ENCODE assay signal across 8 cellular contexts in genomic region chr20:46699651-46700359, GRCh38. TPM values are rescaled to one million over a fixed set of nuclear protein-coding genes. Genes with fewer than 3 reads are reported as not detected.
DNase-seq lines count a peak whose midpoint lies in the region; ATAC-seq, FAIRE-seq and TF ChIP-seq lines count a peak whose summit lies in the region.

No MANE protein-coding gene starts in this region.

- FAIRE-seq in HepG2 (lab: Jason Lieb, UNC): peak; percentile 76

- H3K9ac ChIP-seq in adipocyte (ENCODE audit: low read length): no peak overlapping the region
- H3K9ac ChIP-seq in HepG2 (ENCODE audit: insufficient read depth, low read depth, low read length): no peak overlapping the region

- peak; percentile 83 for ATAC-seq in HepG2
- no peak for ATAC-seq in HG03095 (IDR thresholded peaks at IDR 0.05; ENCODE audit: unreplicated experiment)
- no peak for ATAC-seq in GM18511 (IDR thresholded peaks at IDR 0.05; ENCODE audit: unreplicated experiment)
- no peak for ATAC-seq in GM21423 (IDR thresholded peaks at IDR 0.05; ENCODE audit: unreplicated experiment)

- TF ChIP-seq CTCF in LNCaP clone FGC (IDR thresholded peaks at IDR 0.05; ENCODE audit: control insufficient read depth, extremely low read depth, insufficient read depth) (peak; percentile 52), HepG2 (CRISPR knock-in tag; IDR thresholded peaks at IDR 0.05) (peak; percentile 96)

- H3K79me2 ChIP-seq in HepG2 (ENCODE audit: insufficient read depth, low read length): no peaks in the 10 kb centered on the region

- H3K27me3 ChIP-seq in adipocyte (replicated peaks; ENCODE audit: control insufficient read depth, insufficient read depth, low read length) (no peaks in the 10 kb centered on the region), HepG2 (ENCODE audit: control insufficient read depth in 1 of 2, insufficient read depth in 2 of 2, low read length in 2 of 2) (no peaks in the 10 kb centered on the region)

- TF ChIP-seq RAD21 in HepG2 (CRISPR knock-in tag; IDR thresholded peaks at IDR 0.05): peak; percentile 92

- POLR2A ChIA-PET in HepG2 (lab: Yijun Ruan, JAX): no interaction called here

- BruUV-seq in HepG2 (replicated peaks; lab: Mats Ljungman, UMichigan): no TSS peak

- H3K36me3 ChIP-seq in adipocyte (ENCODE audit: control insufficient read depth, insufficient read depth, low read length, severe bottlenecking) (no peaks in the 10 kb centered on the region), HepG2 (replicated peaks in 1 of 2; ENCODE audit: control insufficient read depth in 1 of 2, insufficient read depth in 2 of 2, low read length in 2 of 2) (no peaks in the 10 kb centered on the region)

- peak; percentile 57 for DNase-seq in EH (ENCODE audit: low read depth)
- no peak for DNase-seq in LNCaP clone FGC (ENCODE audit: low read depth)
- peak; percentile 44 for DNase-seq in adipocyte (ENCODE audit: low read depth)
- peak; percentile 66 for DNase-seq in HepG2 (ENCODE audit: low spot score)
- no peak for DNase-seq in anterior cingulate cortex (lab: John Stamatoyannopoulos, UW)

- no peaks in the 10 kb centered on the region for H4K20me1 ChIP-seq in HepG2 (ENCODE audit: insufficient read depth, low read length)

- peaks cover 10% of the 10 kb centered on the region for H3K4me1 ChIP-seq in adipocyte (ENCODE audit: control insufficient read depth, insufficient read depth, low read length)
- H3K4me1 ChIP-seq in HepG2 (ENCODE audit: insufficient read depth, low read length): peaks cover 66% of the 10 kb centered on the region

- peak overlapping the region; percentile 30 for H3K4me2 ChIP-seq in HepG2 (ENCODE audit: low read depth, low read length)

- CTCF ChIA-PET in HepG2 (lab: Yijun Ruan, JAX; ENCODE audit: low intra/inter-chr PET ratio, low total read pairs): interaction anchor here (1.0 to 3.7 kb wide), 9 partner anchors 9 to 179 kb away, joined by 3 to 45 read pairs (median 5); no protein-coding TSS in a partner anchor

- peak overlapping the region; percentile 29 for H2AFZ ChIP-seq in HepG2 (ENCODE audit: low read length)

- H3K9me3 ChIP-seq in adipocyte (ENCODE audit: control insufficient read depth, low read length): no peaks in the 10 kb centered on the region
- H3K9me3 ChIP-seq in HepG2 (ENCODE audit: low read length): no peaks in the 10 kb centered on the region

- intact Hi-C loops in HepG2 (cut with micrococcal nuclease; ENCODE audit: unreplicated experiment): loop anchor here (1.0 kb wide), 2 partner anchors 141 to 179 kb away; no protein-coding TSS in a partner anchor

- TF ChIP-seq EP300 in HepG2 (IDR thresholded peaks at IDR 0.05; ENCODE audit: low read depth in 2 of 2, low read length in 2 of 2) (no peak), HepG2 (CRISPR knock-in tag; IDR thresholded peaks at IDR 0.05; ENCODE audit: borderline replicate concordance) (peak; percentile 35; the same call in 1 of the 2 replicates)

- WGBS in HepG2 (ENCODE audit: low lambda C conversion rate): 16% methylated on average over 12 of the region's 12 CpGs

- no peak overlapping the region for H3K27ac ChIP-seq in HepG2 (ENCODE audit: extremely low read length, insufficient read depth, low read length)

- TF ChIP-seq POLR2A in HepG2 (IDR thresholded peaks at IDR 0.05; ENCODE audit: insufficient read depth in 1 of 2, low read depth in 2 of 2, low read length in 2 of 2): no peak

- H3K4me3 ChIP-seq in LNCaP clone FGC (ENCODE audit: low read depth, low read length) (no peak overlapping the region), adipocyte (ENCODE audit: low read length) (no peak overlapping the region), HepG2 (replicated peaks in 1 of 3; ENCODE audit: insufficient read depth in 1 of 3, low read depth in 2 of 3, low read length in 3 of 3) (no peak overlapping the region; a peak in 1 of 6 replicates)

- in situ Hi-C loops in HepG2 (cut with HindIII; ENCODE audit: extremely low pct_ligation_motif_present, low pct_unique_long_range_greater_than_20kb): no loop called here

RNA-seq across cellular contexts. Expression of gene SLC2A10, which starts 9.6 kb away (rescaled TPM):
- total RNA-seq in HepG2 (2016; rRNA removed; fragmentation: Illumina TruSeq; extraction: Trizol): 9.6 and 16.0 TPM in 2 replicates
- total RNA-seq in HepG2 (2016; cell fraction: cytosol; rRNA removed; fragmentation: Illumina TruSeq; extraction: Trizol; ENCODE audit: low read depth): 12.4 and 15.5 TPM in 2 replicates
- total RNA-seq in HepG2 (2016; cell fraction: insoluble cytoplasmic fraction; rRNA removed; fragmentation: Illumina TruSeq; extraction: Trizol): 7.8 and 15.9 TPM in 2 replicates
- 13.5 and 14.9 TPM in 2 replicates for total RNA-seq in HepG2 (2016; cell fraction: membrane; rRNA removed; fragmentation: Illumina TruSeq; extraction: Trizol)
- 16.7 and 19.1 TPM in 2 replicates for total RNA-seq in HepG2 (2016; cell fraction: nucleus; rRNA removed; fragmentation: Illumina TruSeq; extraction: Trizol)
- polyA plus RNA-seq in HepG2 (2011; rRNA removed): 16.7 and 18.4 TPM in 2 replicates
- 13.3 and 15.0 TPM in 2 replicates for polyA plus RNA-seq in HepG2 (2011; cell fraction: cytosol; rRNA removed)
- 17.7 and 19.3 TPM in 2 replicates for polyA plus RNA-seq in HepG2 (2011; cell fraction: nucleus; rRNA removed)
- polyA plus RNA-seq in HepG2 (2012): 9.6 and 17.7 TPM in 2 replicates
- polyA plus RNA-seq in HepG2 (2016; cell fraction: cytosol; fragmentation: Illumina TruSeq; extraction: Trizol; ENCODE audit: low read depth): 13.4 and 16.9 TPM in 2 replicates
- 8.0 and 9.1 TPM in 2 replicates for polyA plus RNA-seq in HepG2 (2016; cell fraction: insoluble cytoplasmic fraction; fragmentation: Illumina TruSeq; extraction: Trizol; ENCODE audit: low read depth)
- polyA plus RNA-seq in HepG2 (2016; cell fraction: membrane; fragmentation: Illumina TruSeq; extraction: Trizol; ENCODE audit: low read depth): 10.5 and 11.4 TPM in 2 replicates
- 19.6 and 21.1 TPM in 2 replicates for polyA plus RNA-seq in HepG2 (2016; cell fraction: nucleus; fragmentation: Illumina TruSeq; extraction: Trizol; ENCODE audit: insufficient read depth, low read depth)
- polyA minus RNA-seq in HepG2 (2011; rRNA and poly(A)+ RNA removed; ENCODE audit: low replicate concordance): 56.1 TPM in 1 of 2 replicates, not detected in the other
- polyA minus RNA-seq in HepG2 (2011; cell fraction: cytosol; rRNA and poly(A)+ RNA removed): 17.8 and 20.0 TPM in 2 replicates
- 22.7 and 27.8 TPM in 2 replicates for polyA minus RNA-seq in HepG2 (2011; cell fraction: nucleus; rRNA and poly(A)+ RNA removed)

RNA-seq across cellular contexts. Expression of gene TP53RK, which starts 10.6 kb away (rescaled TPM):
- 25.5 and 31.0 TPM in 2 replicates for total RNA-seq in HepG2 (2016; rRNA removed; fragmentation: Illumina TruSeq; extraction: Trizol)
- total RNA-seq in HepG2 (2016; cell fraction: cytosol; rRNA removed; fragmentation: Illumina TruSeq; extraction: Trizol; ENCODE audit: low read depth): 5.6 and 7.0 TPM in 2 replicates
- 26.0 and 33.1 TPM in 2 replicates for total RNA-seq in HepG2 (2016; cell fraction: insoluble cytoplasmic fraction; rRNA removed; fragmentation: Illumina TruSeq; extraction: Trizol)
- total RNA-seq in HepG2 (2016; cell fraction: membrane; rRNA removed; fragmentation: Illumina TruSeq; extraction: Trizol): 12.6 and 14.4 TPM in 2 replicates
- total RNA-seq in HepG2 (2016; cell fraction: nucleus; rRNA removed; fragmentation: Illumina TruSeq; extraction: Trizol): 15.4 and 17.9 TPM in 2 replicates
- 11.3 and 12.9 TPM in 2 replicates for polyA plus RNA-seq in HepG2 (2011; rRNA removed)
- polyA plus RNA-seq in HepG2 (2011; cell fraction: cytosol; rRNA removed): 9.0 and 10.2 TPM in 2 replicates
- 4.4 and 5.3 TPM in 2 replicates for polyA plus RNA-seq in HepG2 (2011; cell fraction: nucleus; rRNA removed)
- polyA plus RNA-seq in HepG2 (2012): 10.7 and 12.3 TPM in 2 replicates
- polyA plus RNA-seq in HepG2 (2016; cell fraction: cytosol; fragmentation: Illumina TruSeq; extraction: Trizol; ENCODE audit: low read depth): 3.9 and 4.7 TPM in 2 replicates
- polyA plus RNA-seq in HepG2 (2016; cell fraction: insoluble cytoplasmic fraction; fragmentation: Illumina TruSeq; extraction: Trizol; ENCODE audit: low read depth): 28.1 and 30.7 TPM in 2 replicates
- 7.3 and 9.0 TPM in 2 replicates for polyA plus RNA-seq in HepG2 (2016; cell fraction: membrane; fragmentation: Illumina TruSeq; extraction: Trizol; ENCODE audit: low read depth)
- 18.2 and 18.6 TPM in 2 replicates for polyA plus RNA-seq in HepG2 (2016; cell fraction: nucleus; fragmentation: Illumina TruSeq; extraction: Trizol; ENCODE audit: insufficient read depth, low read depth)
- 9.2 and 11.2 TPM in 2 replicates for polyA minus RNA-seq in HepG2 (2011; rRNA and poly(A)+ RNA removed; ENCODE audit: low replicate concordance)
- polyA minus RNA-seq in HepG2 (2011; cell fraction: cytosol; rRNA and poly(A)+ RNA removed): 10.6 and 11.6 TPM in 2 replicates
- 12.6 and 13.1 TPM in 2 replicates for polyA minus RNA-seq in HepG2 (2011; cell fraction: nucleus; rRNA and poly(A)+ RNA removed)

RNA-seq across cellular contexts. Expression of gene SLC13A3, which starts 48.5 kb away (rescaled TPM):
- total RNA-seq in HepG2 (2016; rRNA removed; fragmentation: Illumina TruSeq; extraction: Trizol): 27.9 and 66.5 TPM in 2 replicates
- 23.8 and 30.4 TPM in 2 replicates for total RNA-seq in HepG2 (2016; cell fraction: cytosol; rRNA removed; fragmentation: Illumina TruSeq; extraction: Trizol; ENCODE audit: low read depth)
- total RNA-seq in HepG2 (2016; cell fraction: insoluble cytoplasmic fraction; rRNA removed; fragmentation: Illumina TruSeq; extraction: Trizol): 29.2 and 65.4 TPM in 2 replicates
- total RNA-seq in HepG2 (2016; cell fraction: membrane; rRNA removed; fragmentation: Illumina TruSeq; extraction: Trizol): 25.6 and 35.7 TPM in 2 replicates
- 59.9 and 65.1 TPM in 2 replicates for total RNA-seq in HepG2 (2016; cell fraction: nucleus; rRNA removed; fragmentation: Illumina TruSeq; extraction: Trizol)
- 63.3 and 76.0 TPM in 2 replicates for polyA plus RNA-seq in HepG2 (2011; rRNA removed)
- polyA plus RNA-seq in HepG2 (2011; cell fraction: cytosol; rRNA removed): 40.8 and 74.9 TPM in 2 replicates
- polyA plus RNA-seq in HepG2 (2011; cell fraction: nucleus; rRNA removed): 88.1 and 138 TPM in 2 replicates
- polyA plus RNA-seq in HepG2 (2012): 42.2 and 59.1 TPM in 2 replicates
- 25.1 and 35.1 TPM in 2 replicates for polyA plus RNA-seq in HepG2 (2016; cell fraction: cytosol; fragmentation: Illumina TruSeq; extraction: Trizol; ENCODE audit: low read depth)
- polyA plus RNA-seq in HepG2 (2016; cell fraction: insoluble cytoplasmic fraction; fragmentation: Illumina TruSeq; extraction: Trizol; ENCODE audit: low read depth): 30.5 and 31.8 TPM in 2 replicates
- polyA plus RNA-seq in HepG2 (2016; cell fraction: membrane; fragmentation: Illumina TruSeq; extraction: Trizol; ENCODE audit: low read depth): 24.6 and 30.2 TPM in 2 replicates
- 99.0 and 99.2 TPM in 2 replicates for polyA plus RNA-seq in HepG2 (2016; cell fraction: nucleus; fragmentation: Illumina TruSeq; extraction: Trizol; ENCODE audit: insufficient read depth, low read depth)
- 0.42 and 193 TPM in 2 replicates for polyA minus RNA-seq in HepG2 (2011; rRNA and poly(A)+ RNA removed; ENCODE audit: low replicate concordance)
- 32.3 and 43.5 TPM in 2 replicates for polyA minus RNA-seq in HepG2 (2011; cell fraction: cytosol; rRNA and poly(A)+ RNA removed)
- polyA minus RNA-seq in HepG2 (2011; cell fraction: nucleus; rRNA and poly(A)+ RNA removed): 50.4 and 63.9 TPM in 2 replicates

Comparison
In these comparisons a context has a peak if more than half of its experiments do, and no peak if none do; other contexts are left out.
1. DNase-seq: peak in EH (single experiment), adipocyte (single experiment) and HepG2 (single experiment); none in LNCaP clone FGC (single experiment) and anterior cingulate cortex (0 of 58).